13 cellular contexts compared by ENCODE assay signal in the genomic region with DNA sequence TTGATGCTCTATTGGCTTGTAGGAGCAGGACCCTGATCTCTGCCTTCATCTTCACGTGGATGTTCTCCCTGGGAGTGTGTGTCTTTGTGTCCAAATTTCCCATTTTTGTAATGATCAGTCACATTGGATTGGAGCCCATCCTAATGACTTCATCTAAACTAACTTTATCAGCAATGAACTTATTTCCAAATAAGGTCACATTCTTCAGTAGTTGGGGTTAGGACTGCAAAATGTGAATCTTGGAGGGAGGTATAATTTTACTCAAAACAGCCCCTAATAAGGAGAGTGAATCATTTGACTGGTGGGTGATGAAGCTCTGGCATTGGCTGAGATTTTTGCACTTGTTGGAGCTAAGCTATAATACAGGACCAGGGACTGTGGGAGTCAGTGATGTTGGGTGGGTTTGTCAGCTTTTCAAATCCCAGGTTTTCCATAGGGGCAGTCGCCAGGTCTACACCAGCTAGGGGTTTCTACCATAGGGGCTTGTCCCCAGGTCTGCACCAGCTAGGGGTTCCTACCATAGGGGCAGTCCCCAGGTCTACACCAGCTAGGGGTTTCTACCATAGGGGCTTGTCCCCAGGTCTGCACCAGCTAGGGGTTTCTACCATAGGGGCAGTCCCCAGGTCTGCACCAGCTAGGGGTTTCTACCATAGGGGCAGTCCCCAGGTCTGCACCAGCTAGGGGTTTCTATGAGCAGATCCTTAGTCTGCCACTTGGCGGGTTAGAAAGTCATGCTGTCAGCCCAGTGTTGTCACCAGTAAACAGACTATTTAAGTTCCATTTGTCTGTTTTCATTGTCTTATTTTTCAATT.
A peak's percentile ranks its signal among the peaks of the same experiment; 100 is the strongest.
DNase-seq lines count a peak whose midpoint lies in the region; ATAC-seq lines count a peak whose summit lies in the region.
"Had no signal": no experiment of that assay in that cellular context is flagged by ENCODE, and none has a peak within 500 bp of the region (broad histone marks: within the 10 kb centered on the region; RNA-seq: fewer than 3 reads in every experiment).

No MANE protein-coding gene starts in this region.

- H3K36me3 Mint-ChIP-seq in naive B cell = no peaks in the 10 kb centered on the region

- no peak overlapping the region for H3K4me3 Mint-ChIP-seq in naive B cell
- H3K4me3 Mint-ChIP-seq: H9 had no signal

- H3K27me3 Mint-ChIP-seq in naive B cell = peaks cover 5 to 14% (median 8%) of the 10 kb centered on the region in 3 donors

- peaks cover 0 to 10% (median 0%) of the 10 kb centered on the region in 7 donors for H3K9me3 Mint-ChIP-seq in naive B cell
- H3K9me3 Mint-ChIP-seq: H9 had no signal

- H3K4me1 Mint-ChIP-seq in naive B cell = no peaks in the 10 kb centered on the region

- peak; percentile 23 for DNase-seq in naive B cell
- DNase-seq in NCI-H748 (lab: John Stamatoyannopoulos, UW; ENCODE audit: unreplicated experiment) = no peak
- DNase-seq in SKM-1 (lab: John Stamatoyannopoulos, UW; ENCODE audit: unreplicated experiment) = no peak
- no peak for DNase-seq in SKM-1 treated with dmso at 0.1 percent for 144 hours (lab: John Stamatoyannopoulos, UW; ENCODE audit: unreplicated experiment)
- no peak for DNase-seq in AG08395 (ENCODE audit: low spot score)
- DNase-seq: amniotic stem cell, H9, IMR-90, midbrain, psoas muscle had no signal

- ATAC-seq in GM18519 (IDR thresholded peaks at IDR 0.05; ENCODE audit: low FRiP score, unreplicated experiment) = peak; percentile 52
- peak; percentile 78 for ATAC-seq in GM19467 (IDR thresholded peaks at IDR 0.05; ENCODE audit: unreplicated experiment)
- ATAC-seq in HG03175 (IDR thresholded peaks at IDR 0.05; ENCODE audit: unreplicated experiment) = peak; percentile 38
- no peak for ATAC-seq in naive B cell (ENCODE audit: low read depth in 2 of 2)
- ATAC-seq: psoas muscle had no signal

- H3K27ac Mint-ChIP-seq in naive B cell = peak overlapping the region in 1 of 6 donors; percentile 54
- H3K27ac Mint-ChIP-seq: H9 had no signal

Comparison
In these comparisons a context has a peak if more than half of its experiments do, and no peak if none do; other contexts are left out.
1. ATAC-seq: peak in GM18519 (single experiment), GM19467 (single experiment) and HG03175 (single experiment); none in naive B cell (0 of 2).